ENCODE assay signal across 1 cellular context in genomic region chr3:42600111-42600957, GRCh38.
A peak's percentile ranks its signal among the peaks of the same experiment; 100 is the strongest.
TF ChIP-seq lines count a peak whose summit lies in the region.

TSS of gene NKTR (plus strand) at chr3:42600686. CDS start at chr3:42601007, 321 bp downstream.

TF ChIP-seq in WTC11, 78 proteins besides CTCF, POLR2A, EP300 and RAD21 (continued from another document):
- TF ChIP-seq, protein P1, sequence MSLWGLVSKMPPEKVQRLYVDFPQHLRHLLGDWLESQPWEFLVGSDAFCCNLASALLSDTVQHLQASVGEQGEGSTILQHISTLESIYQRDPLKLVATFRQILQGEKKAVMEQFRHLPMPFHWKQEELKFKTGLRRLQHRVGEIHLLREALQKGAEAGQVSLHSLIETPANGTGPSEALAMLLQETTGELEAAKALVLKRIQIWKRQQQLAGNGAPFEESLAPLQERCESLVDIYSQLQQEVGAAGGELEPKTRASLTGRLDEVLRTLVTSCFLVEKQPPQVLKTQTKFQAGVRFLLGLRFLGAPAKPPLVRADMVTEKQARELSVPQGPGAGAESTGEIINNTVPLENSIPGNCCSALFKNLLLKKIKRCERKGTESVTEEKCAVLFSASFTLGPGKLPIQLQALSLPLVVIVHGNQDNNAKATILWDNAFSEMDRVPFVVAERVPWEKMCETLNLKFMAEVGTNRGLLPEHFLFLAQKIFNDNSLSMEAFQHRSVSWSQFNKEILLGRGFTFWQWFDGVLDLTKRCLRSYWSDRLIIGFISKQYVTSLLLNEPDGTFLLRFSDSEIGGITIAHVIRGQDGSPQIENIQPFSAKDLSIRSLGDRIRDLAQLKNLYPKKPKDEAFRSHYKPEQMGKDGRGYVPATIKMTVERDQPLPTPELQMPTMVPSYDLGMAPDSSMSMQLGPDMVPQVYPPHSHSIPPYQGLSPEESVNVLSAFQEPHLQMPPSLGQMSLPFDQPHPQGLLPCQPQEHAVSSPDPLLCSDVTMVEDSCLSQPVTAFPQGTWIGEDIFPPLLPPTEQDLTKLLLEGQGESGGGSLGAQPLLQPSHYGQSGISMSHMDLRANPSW (CRISPR knock-in tag; conservative IDR thresholded peaks at IDR 0.05; ENCODE audit: low read depth) = no peak
- TF ChIP-seq FOXP1 (CRISPR knock-in tag; IDR thresholded peaks at IDR 0.05; ENCODE audit: borderline replicate concordance) = peak; percentile 83; the same call in 1 of the 2 replicates
- peak; percentile 80; the same call in 1 of the 2 replicates for TF ChIP-seq MYBL2 (CRISPR knock-in tag; IDR thresholded peaks at IDR 0.05)
- no peak for TF ChIP-seq JUN (CRISPR knock-in tag; IDR thresholded peaks at IDR 0.05)
- no peak for TF ChIP-seq IRF2 (CRISPR knock-in tag; IDR thresholded peaks at IDR 0.05; ENCODE audit: borderline replicate concordance, low read depth)
- TF ChIP-seq NFE2L1 (CRISPR knock-in tag; IDR thresholded peaks at IDR 0.05) = peak; percentile 69; the same call in 1 of the 2 replicates
- no peak for TF ChIP-seq NR3C1 (CRISPR knock-in tag; conservative IDR thresholded peaks at IDR 0.05; ENCODE audit: low read depth)
- no peak for TF ChIP-seq CREB1 (CRISPR knock-in tag; IDR thresholded peaks at IDR 0.05)
- TF ChIP-seq MAX (CRISPR knock-in tag; IDR thresholded peaks at IDR 0.05) = peak; percentile 73
- TF ChIP-seq ATF1 (CRISPR knock-in tag; IDR thresholded peaks at IDR 0.05) = 0 out of 2 replicates have a peak, but pooled peaks have one; percentile 68
- TF ChIP-seq IRF1 (CRISPR knock-in tag; IDR thresholded peaks at IDR 0.05) = 0 out of 2 replicates have a peak, but pooled peaks have one; percentile 35
- TF ChIP-seq NFYB (CRISPR knock-in tag; conservative IDR thresholded peaks at IDR 0.05; ENCODE audit: low read depth) = peak; percentile 36
- TF ChIP-seq SP1 (CRISPR knock-in tag; conservative IDR thresholded peaks at IDR 0.05) = peak; percentile 85
- TF ChIP-seq, protein P2, sequence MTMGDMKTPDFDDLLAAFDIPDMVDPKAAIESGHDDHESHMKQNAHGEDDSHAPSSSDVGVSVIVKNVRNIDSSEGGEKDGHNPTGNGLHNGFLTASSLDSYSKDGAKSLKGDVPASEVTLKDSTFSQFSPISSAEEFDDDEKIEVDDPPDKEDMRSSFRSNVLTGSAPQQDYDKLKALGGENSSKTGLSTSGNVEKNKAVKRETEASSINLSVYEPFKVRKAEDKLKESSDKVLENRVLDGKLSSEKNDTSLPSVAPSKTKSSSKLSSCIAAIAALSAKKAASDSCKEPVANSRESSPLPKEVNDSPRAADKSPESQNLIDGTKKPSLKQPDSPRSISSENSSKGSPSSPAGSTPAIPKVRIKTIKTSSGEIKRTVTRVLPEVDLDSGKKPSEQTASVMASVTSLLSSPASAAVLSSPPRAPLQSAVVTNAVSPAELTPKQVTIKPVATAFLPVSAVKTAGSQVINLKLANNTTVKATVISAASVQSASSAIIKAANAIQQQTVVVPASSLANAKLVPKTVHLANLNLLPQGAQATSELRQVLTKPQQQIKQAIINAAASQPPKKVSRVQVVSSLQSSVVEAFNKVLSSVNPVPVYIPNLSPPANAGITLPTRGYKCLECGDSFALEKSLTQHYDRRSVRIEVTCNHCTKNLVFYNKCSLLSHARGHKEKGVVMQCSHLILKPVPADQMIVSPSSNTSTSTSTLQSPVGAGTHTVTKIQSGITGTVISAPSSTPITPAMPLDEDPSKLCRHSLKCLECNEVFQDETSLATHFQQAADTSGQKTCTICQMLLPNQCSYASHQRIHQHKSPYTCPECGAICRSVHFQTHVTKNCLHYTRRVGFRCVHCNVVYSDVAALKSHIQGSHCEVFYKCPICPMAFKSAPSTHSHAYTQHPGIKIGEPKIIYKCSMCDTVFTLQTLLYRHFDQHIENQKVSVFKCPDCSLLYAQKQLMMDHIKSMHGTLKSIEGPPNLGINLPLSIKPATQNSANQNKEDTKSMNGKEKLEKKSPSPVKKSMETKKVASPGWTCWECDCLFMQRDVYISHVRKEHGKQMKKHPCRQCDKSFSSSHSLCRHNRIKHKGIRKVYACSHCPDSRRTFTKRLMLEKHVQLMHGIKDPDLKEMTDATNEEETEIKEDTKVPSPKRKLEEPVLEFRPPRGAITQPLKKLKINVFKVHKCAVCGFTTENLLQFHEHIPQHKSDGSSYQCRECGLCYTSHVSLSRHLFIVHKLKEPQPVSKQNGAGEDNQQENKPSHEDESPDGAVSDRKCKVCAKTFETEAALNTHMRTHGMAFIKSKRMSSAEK (CRISPR knock-in tag; IDR thresholded peaks at IDR 0.05; ENCODE audit: borderline replicate concordance) = no peak
- TF ChIP-seq, protein P3, sequence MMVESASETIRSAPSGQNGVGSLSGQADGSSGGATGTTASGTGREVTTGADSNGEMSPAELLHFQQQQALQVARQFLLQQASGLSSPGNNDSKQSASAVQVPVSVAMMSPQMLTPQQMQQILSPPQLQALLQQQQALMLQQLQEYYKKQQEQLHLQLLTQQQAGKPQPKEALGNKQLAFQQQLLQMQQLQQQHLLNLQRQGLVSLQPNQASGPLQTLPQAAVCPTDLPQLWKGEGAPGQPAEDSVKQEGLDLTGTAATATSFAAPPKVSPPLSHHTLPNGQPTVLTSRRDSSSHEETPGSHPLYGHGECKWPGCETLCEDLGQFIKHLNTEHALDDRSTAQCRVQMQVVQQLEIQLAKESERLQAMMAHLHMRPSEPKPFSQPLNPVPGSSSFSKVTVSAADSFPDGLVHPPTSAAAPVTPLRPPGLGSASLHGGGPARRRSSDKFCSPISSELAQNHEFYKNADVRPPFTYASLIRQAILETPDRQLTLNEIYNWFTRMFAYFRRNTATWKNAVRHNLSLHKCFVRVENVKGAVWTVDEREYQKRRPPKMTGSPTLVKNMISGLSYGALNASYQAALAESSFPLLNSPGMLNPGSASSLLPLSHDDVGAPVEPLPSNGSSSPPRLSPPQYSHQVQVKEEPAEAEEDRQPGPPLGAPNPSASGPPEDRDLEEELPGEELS (CRISPR knock-in tag; IDR thresholded peaks at IDR 0.05) = 0 out of 2 replicates have a peak, but pooled peaks have one; percentile 37
- no peak; the same call in 1 of the 2 replicates for TF ChIP-seq GABPB1 (CRISPR knock-in tag; IDR thresholded peaks at IDR 0.05)
- TF ChIP-seq, protein P4, sequence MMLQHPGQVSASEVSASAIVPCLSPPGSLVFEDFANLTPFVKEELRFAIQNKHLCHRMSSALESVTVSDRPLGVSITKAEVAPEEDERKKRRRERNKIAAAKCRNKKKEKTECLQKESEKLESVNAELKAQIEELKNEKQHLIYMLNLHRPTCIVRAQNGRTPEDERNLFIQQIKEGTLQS (CRISPR knock-in tag; conservative IDR thresholded peaks at IDR 0.05) = 0 out of 2 replicates have a peak, but pooled peaks have one; percentile 11
